9 cellular contexts compared by ENCODE assay signal in the genomic region with DNA sequence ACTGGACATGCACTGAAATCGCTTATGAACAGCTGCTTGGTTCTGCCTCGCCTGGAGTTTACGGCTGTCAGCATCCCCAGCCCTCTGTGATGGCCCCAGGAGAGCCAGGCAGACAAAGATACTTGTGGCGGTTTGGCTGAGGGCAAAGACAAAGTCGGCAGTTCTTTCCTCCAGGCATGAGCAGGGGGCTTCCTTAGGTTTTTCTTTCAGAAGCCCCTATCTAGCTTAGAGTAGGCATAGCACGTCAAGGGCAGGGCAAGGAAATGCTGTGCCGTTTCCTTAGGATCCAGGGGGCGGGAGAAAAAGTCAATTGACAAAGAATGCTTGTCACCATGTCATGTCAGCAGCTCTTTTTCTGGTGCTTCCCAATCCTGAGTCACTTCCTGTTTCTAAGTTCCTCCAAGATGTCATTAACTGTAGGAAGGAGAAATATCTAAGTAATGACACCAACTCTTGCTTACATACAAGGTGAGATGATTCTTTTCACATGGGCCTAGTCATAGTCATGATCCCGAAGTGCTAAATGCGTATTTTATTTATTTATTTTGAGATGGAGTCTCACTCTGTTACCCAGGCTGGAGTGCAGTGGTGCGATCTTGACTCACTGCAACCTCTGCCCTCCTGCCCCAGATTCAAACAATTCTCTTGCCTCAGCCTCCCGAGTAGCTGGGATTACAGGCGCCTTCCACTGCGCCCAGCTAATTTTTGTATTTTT. TPM values are rescaled to one million over a fixed set of nuclear protein-coding genes. Genes with fewer than 3 reads are reported as not detected.
A peak's percentile ranks its signal among the peaks of the same experiment; 100 is the strongest.
DNase-seq lines count a peak whose midpoint lies in the region; ATAC-seq and TF ChIP-seq lines count a peak whose summit lies in the region.
"Had no signal": no experiment of that assay in that cellular context is flagged by ENCODE, and none has a peak within 500 bp of the region (broad histone marks: within the 10 kb centered on the region; RNA-seq: fewer than 3 reads in every experiment).

No MANE protein-coding gene starts in this region.

- H4K20me1 ChIP-seq in mammary epithelial cell (ENCODE audit: insufficient read depth, low read length), result no peaks in the 10 kb centered on the region

- TF ChIP-seq CTCF in mammary epithelial cell (conservative IDR thresholded peaks at IDR 0.05 in 1 of 2, IDR thresholded peaks at IDR 0.05 in 1 of 2; ENCODE audit: extremely low read depth in 1 of 2, insufficient read depth in 1 of 2, low read depth in 1 of 2, low read length in 2 of 2), result no peak
- TF ChIP-seq CTCF in lower lobe of right lung (IDR thresholded peaks at IDR 0.05), result no peak
- no peak for TF ChIP-seq CTCF in WERI-Rb-1 (IDR thresholded peaks at IDR 0.05; ENCODE audit: low read depth, low read length)

- no peaks in the 10 kb centered on the region for H3K9me3 ChIP-seq in mammary epithelial cell (replicated peaks; ENCODE audit: insufficient read depth, low read length)
- no peaks in the 10 kb centered on the region for H3K9me3 ChIP-seq in lower lobe of right lung
- H3K9me3 ChIP-seq in WERI-Rb-1 (ENCODE audit: severe bottlenecking), result no peaks in the 10 kb centered on the region

- in situ Hi-C loops in mammary epithelial cell (cut with MboI; ENCODE audit: low sequenced_read_pairs in 2 of 2), result no loop called here

- H3K4me2 ChIP-seq in mammary epithelial cell (ENCODE audit: insufficient read depth, low read depth, low read length), result no peak overlapping the region

- 72% methylated on average over 12 of the region's 14 CpGs for WGBS in mammary epithelial cell (ENCODE audit: low coverage, missing lambda C conversion rate)

- no peaks in the 10 kb centered on the region for H3K27me3 ChIP-seq in mammary epithelial cell (ENCODE audit: insufficient read depth, low read length)
- H3K27me3 ChIP-seq in lower lobe of right lung (ENCODE audit: low read depth), result no peaks in the 10 kb centered on the region
- no peaks in the 10 kb centered on the region for H3K27me3 ChIP-seq in WERI-Rb-1 (ENCODE audit: insufficient read depth, low read depth, severe bottlenecking)

- ATAC-seq in lower lobe of right lung (peak; percentile 64 to 76), GM21619 (IDR thresholded peaks at IDR 0.05; ENCODE audit: unreplicated experiment) (no peak), HG03432 (IDR thresholded peaks at IDR 0.05; ENCODE audit: unreplicated experiment) (no peak), left colon (no peak)

- dilution Hi-C loops in mammary epithelial cell (cut with HindIII; ENCODE audit: low sequenced_read_pairs), result no loop called here

- CTCF ChIA-PET in mammary epithelial cell (lab: Charles Lee; ENCODE audit: low non-redundant PET), result interaction anchor here (0.6 kb wide), 1 partner anchor 341 kb away, joined by 4 read pairs; a partner anchor contains a TSS

- H3K27ac ChIP-seq in mammary epithelial cell (ENCODE audit: insufficient read depth, low read depth, low read length) (peak overlapping the region; percentile 32), lower lobe of right lung (peak overlapping the region; percentile 79), WERI-Rb-1 (no peak overlapping the region)

- no peak overlapping the region for H3K9ac ChIP-seq in mammary epithelial cell (ENCODE audit: insufficient read depth, low read length)

- H3K4me1 ChIP-seq in mammary epithelial cell (ENCODE audit: insufficient read depth, low read length), result peaks cover 15% of the 10 kb centered on the region
- H3K4me1 ChIP-seq in lower lobe of right lung, result peaks cover 16% of the 10 kb centered on the region

- DNase-seq in A172 (ENCODE audit: low spot score), result peak; percentile 99
- DNase-seq in Kasumi-1 (lab: John Stamatoyannopoulos, UW), result peak; percentile 57 to 68
- DNase-seq in mammary epithelial cell, result peak; percentile 79
- DNase-seq in lower lobe of right lung, result no peak
- DNase-seq in left colon, result no peak
- no peak for DNase-seq in WERI-Rb-1
- DNase-seq: activated B cell treated with CpG ODN at 0.5 μM for 24 hours had no signal

- H3K4me3 ChIP-seq in mammary epithelial cell (replicated peaks in 1 of 3; ENCODE audit: insufficient read depth in 1 of 3, low read depth in 2 of 3, low read length in 3 of 3) (no peak overlapping the region), lower lobe of right lung (no peak overlapping the region), WERI-Rb-1 (ENCODE audit: low read depth, low read length) (no peak overlapping the region)

- no peak overlapping the region for H2AFZ ChIP-seq in mammary epithelial cell (ENCODE audit: low read depth, low read length)

- H3K36me3 ChIP-seq in mammary epithelial cell (ENCODE audit: insufficient read depth, low read length) (no peaks in the 10 kb centered on the region), lower lobe of right lung (no peaks in the 10 kb centered on the region), WERI-Rb-1 (peaks cover 27% of the 10 kb centered on the region)

- intact Hi-C loops in mammary epithelial cell (cut with micrococcal nuclease) (no loop called here), lower lobe of right lung (cut with DNase I) (no loop called here), left colon (cut with DNase I, micrococcal nuclease) (no loop called here)

- no TSS peak for BruUV-seq in mammary epithelial cell (replicated peaks; lab: Mats Ljungman, UMichigan)

- H3K79me2 ChIP-seq in mammary epithelial cell (ENCODE audit: insufficient read depth, low read length), result no peaks in the 10 kb centered on the region

RNA-seq across cellular contexts. Expression of a gene that starts 35.2 kb away (rescaled TPM):
- total RNA-seq in A172 (2014; rRNA removed; shearing (Covaris generic)), result 89.1 and 114 TPM in 2 replicates
- total RNA-seq in mammary epithelial cell (10 to 100 TPM in 1 of 2 donors, 1 to 10 TPM in 1; 7.0 to 26.8 TPM), lower lobe of right lung (18.4 TPM), left colon (10 to 100 TPM in 1 of 2 donors, under 1 TPM in 1; 0.95 to 18.6 TPM)
- 11.1 TPM for polyA plus RNA-seq in mammary epithelial cell
- 88.5 TPM for polyA minus RNA-seq in mammary epithelial cell

RNA-seq across cellular contexts. Expression of a gene that starts 36.1 kb away (rescaled TPM):
- total RNA-seq in A172 (2014; rRNA removed; shearing (Covaris generic)), result 2.2 and 2.8 TPM in 2 replicates
- total RNA-seq in mammary epithelial cell (under 1 TPM; 0.17 to 0.33 TPM), lower lobe of right lung (0.41 TPM), left colon (under 1 TPM in 1 of 2 donors, not detected in 1; 0.42 TPM)
- polyA plus RNA-seq in mammary epithelial cell, result 0.03 TPM
- not detected for polyA minus RNA-seq in mammary epithelial cell

RNA-seq across cellular contexts. Expression of a gene that starts 52.8 kb away (rescaled TPM):
- total RNA-seq in A172 (2014; rRNA removed; shearing (Covaris generic)), result not detected in 2 replicates
- total RNA-seq in mammary epithelial cell (not detected), lower lobe of right lung (22.3 TPM), left colon (1 to 10 TPM in 1 of 2 donors, not detected in 1; 1.3 TPM)
- not detected for polyA plus RNA-seq in mammary epithelial cell
- not detected for polyA minus RNA-seq in mammary epithelial cell
- total RNA-seq: activated B cell treated with CpG ODN at 0.5 μM for 24 hours had no signal

Comparison
In these comparisons a context has a peak if more than half of its experiments do, and no peak if none do; other contexts are left out.
1. DNase-seq: peak in A172 (single experiment), Kasumi-1 (2 of 2) and mammary epithelial cell (single experiment); none in lower lobe of right lung (single experiment), left colon (0 of 2) and WERI-Rb-1 (single experiment).
2. ATAC-seq: peak in lower lobe of right lung (2 of 2); none in GM21619 (single experiment), HG03432 (single experiment) and left colon (single experiment).
3. RNA of a gene that starts 52.8 kb away (total RNA-seq): 22.3 TPM in lower lobe of right lung (single experiment); 1.3 TPM in left colon, not detected in A172 and not detected in mammary epithelial cell; every median in the first group is over 10 times any median in the second.